ENCODE assay signal across 11 cellular contexts in genomic region chr10:79152423-79152817, GRCh38.
DNase-seq lines count a peak whose midpoint lies in the region; ATAC-seq and TF ChIP-seq lines count a peak whose summit lies in the region.
"Had no signal": no experiment of that assay in that cellular context is flagged by ENCODE, and none has a peak within 500 bp of the region (broad histone marks: within the 10 kb centered on the region; RNA-seq: fewer than 3 reads in every experiment).

No MANE protein-coding gene starts in this region.

- POLR2A ChIA-PET in CD8-positive, alpha-beta T cell (lab: Charles Lee): no interaction called here

- H3K4me3 ChIP-seq in SJCRH30: no peak overlapping the region
- H3K4me3 ChIP-seq in fibroblast of villous mesenchyme (ENCODE audit: low read depth, low read length): no peak overlapping the region
- H3K4me3 ChIP-seq in skeletal muscle tissue (ENCODE audit: low read length in 3 of 3): no peak overlapping the region
- no peak overlapping the region for H3K4me3 ChIP-seq in CD8-positive, alpha-beta T cell (ENCODE audit: low read depth, low read length)

- H3K9me3 ChIP-seq in SJCRH30 (replicated peaks) (no peaks in the 10 kb centered on the region), skeletal muscle tissue (ENCODE audit: control insufficient read depth in 3 of 3, low read length in 3 of 3) (no peaks in the 10 kb centered on the region)
- H3K9me3 ChIP-seq in CD8-positive, alpha-beta T cell (ENCODE audit: low read length): no peaks in the 10 kb centered on the region

- H3K36me3 Mint-ChIP-seq in Calu3 (ENCODE audit: insufficient read depth, unreplicated experiment): peaks cover 22% of the 10 kb centered on the region
- no peaks in the 10 kb centered on the region for H3K36me3 Mint-ChIP-seq in activated T-helper 2 cell treated with anti-CD3 and anti-CD28 coated beads, Interferon-gamma antibody, Interleukin-2, Interleukin-4, amounts not matched to agents 10 μg/mL and 5 μg/mL and 100 μg/mL, durations not matched to agents 14 hours and 24 hours and 36 hours (ENCODE audit: low read depth)
- no peaks in the 10 kb centered on the region for H3K36me3 Mint-ChIP-seq in CD8-positive, alpha-beta T cell
- H3K36me3 Mint-ChIP-seq: activated naive CD4-positive, alpha-beta T cell treated with anti-CD3 and anti-CD28 coated beads, Interleukin-2, amount 50 U/mL, for 72 hours had no signal

- no peak for TF ChIP-seq CTCF in Calu3 (IDR thresholded peaks at IDR 0.05; ENCODE audit: unreplicated experiment)
- TF ChIP-seq CTCF in fibroblast of villous mesenchyme (IDR thresholded peaks at IDR 0.05; ENCODE audit: insufficient read depth, low read depth, low read length): no peak
- TF ChIP-seq CTCF in CD8-positive, alpha-beta T cell (IDR thresholded peaks at IDR 0.05): no peak

- intact Hi-C loops in Calu3 (cut with micrococcal nuclease; ENCODE audit: unreplicated experiment): no loop called here
- intact Hi-C loops in activated T-helper 2 cell treated with anti-CD3 and anti-CD28 coated beads, Interferon-gamma antibody, Interleukin-2, Interleukin-4, amounts not matched to agents 10 μg/mL and 5 μg/mL and 100 μg/mL, durations not matched to agents 14 hours and 24 hours and 36 hours (cut with micrococcal nuclease): no loop called here
- intact Hi-C loops in CD8-positive, alpha-beta T cell (cut with DNase I, micrococcal nuclease): no loop called here

- H3K27ac ChIP-seq in SJCRH30 (peak overlapping the region; percentile 81), skeletal muscle tissue (ENCODE audit: low read depth, low read length) (peak overlapping the region; percentile 90)
- no peak overlapping the region for H3K27ac ChIP-seq in CD8-positive, alpha-beta T cell (ENCODE audit: low read depth, low read length)

- no peak for ATAC-seq in HG03442 (IDR thresholded peaks at IDR 0.05; ENCODE audit: unreplicated experiment)
- ATAC-seq in CD8-positive, alpha-beta T cell: no peak
- ATAC-seq: activated naive CD4-positive, alpha-beta T cell treated with anti-CD3 and anti-CD28 coated beads, Interleukin-2, amount 50 U/mL, for 72 hours had no signal

- peak overlapping the region; percentile 84 for H3K27ac Mint-ChIP-seq in Calu3 (ENCODE audit: unreplicated experiment)
- no peak overlapping the region for H3K27ac Mint-ChIP-seq in activated T-helper 2 cell treated with anti-CD3 and anti-CD28 coated beads, Interferon-gamma antibody, Interleukin-2, Interleukin-4, amounts not matched to agents 10 μg/mL and 5 μg/mL and 100 μg/mL, durations not matched to agents 14 hours and 24 hours and 36 hours
- H3K27ac Mint-ChIP-seq in CD8-positive, alpha-beta T cell: no peak overlapping the region

- H3K9ac ChIP-seq in skeletal muscle tissue (ENCODE audit: low read depth in 1 of 3, low read length in 3 of 3): peak overlapping the region in 1 of 3 donors; percentile 40

- H3K27me3 Mint-ChIP-seq in Calu3 (ENCODE audit: unreplicated experiment): no peaks in the 10 kb centered on the region
- no peaks in the 10 kb centered on the region for H3K27me3 Mint-ChIP-seq in activated T-helper 2 cell treated with anti-CD3 and anti-CD28 coated beads, Interferon-gamma antibody, Interleukin-2, Interleukin-4, amounts not matched to agents 10 μg/mL and 5 μg/mL and 100 μg/mL, durations not matched to agents 14 hours and 24 hours and 36 hours (ENCODE audit: low read depth)
- no peaks in the 10 kb centered on the region for H3K27me3 Mint-ChIP-seq in CD8-positive, alpha-beta T cell (ENCODE audit: low read depth)

- CTCF ChIA-PET in Calu3 (lab: Charles Lee): no interaction called here
- CTCF ChIA-PET in CD8-positive, alpha-beta T cell (lab: Charles Lee): no interaction called here

- no peaks in the 10 kb centered on the region for H3K9me3 Mint-ChIP-seq in Calu3 (ENCODE audit: low read depth, unreplicated experiment)
- no peaks in the 10 kb centered on the region for H3K9me3 Mint-ChIP-seq in activated T-helper 2 cell treated with anti-CD3 and anti-CD28 coated beads, Interferon-gamma antibody, Interleukin-2, Interleukin-4, amounts not matched to agents 10 μg/mL and 5 μg/mL and 100 μg/mL, durations not matched to agents 14 hours and 24 hours and 36 hours
- no peaks in the 10 kb centered on the region for H3K9me3 Mint-ChIP-seq in CD8-positive, alpha-beta T cell
- H3K9me3 Mint-ChIP-seq: activated naive CD4-positive, alpha-beta T cell treated with anti-CD3 and anti-CD28 coated beads, Interleukin-2, amount 50 U/mL, for 72 hours had no signal

- H3K36me3 ChIP-seq in SJCRH30 (no peaks in the 10 kb centered on the region), skeletal muscle tissue (ENCODE audit: control insufficient read depth in 3 of 3, insufficient read depth in 3 of 3, low read length in 3 of 3) (no peaks in the 10 kb centered on the region)
- no peaks in the 10 kb centered on the region for H3K36me3 ChIP-seq in CD8-positive, alpha-beta T cell (ENCODE audit: insufficient read depth, low read length)

- no TSS peak for BruUV-seq in Calu3 (replicated peaks; lab: Mats Ljungman, UMichigan)

- H3K27me3 ChIP-seq in SJCRH30: no peaks in the 10 kb centered on the region
- H3K27me3 ChIP-seq in skeletal muscle tissue (ENCODE audit: control insufficient read depth in 3 of 3, insufficient read depth in 3 of 3, low read length in 3 of 3): no peaks in the 10 kb centered on the region
- no peaks in the 10 kb centered on the region for H3K27me3 ChIP-seq in CD8-positive, alpha-beta T cell (ENCODE audit: insufficient read depth, low read length)

- H3K4me1 ChIP-seq in SJCRH30 (peaks cover 66% of the 10 kb centered on the region), skeletal muscle tissue (ENCODE audit: control insufficient read depth in 3 of 3, insufficient read depth in 3 of 3, low read length in 3 of 3) (peaks cover 92 to 99% (median 96%) of the 10 kb centered on the region in 3 donors)
- peaks cover 36% of the 10 kb centered on the region for H3K4me1 ChIP-seq in CD8-positive, alpha-beta T cell (ENCODE audit: insufficient read depth, low read length)

- DNase-seq in Calu3 (no peak), SJCRH30 (no peak), fibroblast of villous mesenchyme (ENCODE audit: low read depth) (peak; percentile 80), NCI-H82 (lab: John Stamatoyannopoulos, UW) (no peak)
- no peak for DNase-seq in activated T-helper 2 cell treated with anti-CD3 and anti-CD28 coated beads, Interferon-gamma antibody, Interleukin-2, Interleukin-4, amounts not matched to agents 10 μg/mL and 5 μg/mL and 100 μg/mL, durations not matched to agents 14 hours and 24 hours and 36 hours (ENCODE audit: low spot score)
- DNase-seq in CD8-positive, alpha-beta T cell: no peak
- DNase-seq: foreskin melanocyte, NCI-H2029 treated with DMSO at 0.1 percent for 48 hours had no signal

- H3K4me1 Mint-ChIP-seq in Calu3 (ENCODE audit: low read depth, unreplicated experiment): peaks cover 70% of the 10 kb centered on the region
- peaks cover 18% of the 10 kb centered on the region for H3K4me1 Mint-ChIP-seq in activated T-helper 2 cell treated with anti-CD3 and anti-CD28 coated beads, Interferon-gamma antibody, Interleukin-2, Interleukin-4, amounts not matched to agents 10 μg/mL and 5 μg/mL and 100 μg/mL, durations not matched to agents 14 hours and 24 hours and 36 hours (ENCODE audit: low read depth)
- peaks cover 32% of the 10 kb centered on the region for H3K4me1 Mint-ChIP-seq in CD8-positive, alpha-beta T cell (ENCODE audit: low read depth)

- H3K4me3 Mint-ChIP-seq in Calu3 (ENCODE audit: low read depth, unreplicated experiment): no peak overlapping the region
- no peak overlapping the region for H3K4me3 Mint-ChIP-seq in activated T-helper 2 cell treated with anti-CD3 and anti-CD28 coated beads, Interferon-gamma antibody, Interleukin-2, Interleukin-4, amounts not matched to agents 10 μg/mL and 5 μg/mL and 100 μg/mL, durations not matched to agents 14 hours and 24 hours and 36 hours (ENCODE audit: low read depth)
- no peak overlapping the region for H3K4me3 Mint-ChIP-seq in CD8-positive, alpha-beta T cell
